ENCODE assay signal across 30 cellular contexts in genomic region chr12:64064706-64065105, GRCh38.
"Had no signal": no experiment of that assay in that cellular context is flagged by ENCODE, and none has a peak within 500 bp of the region (broad histone marks: within the 10 kb centered on the region; RNA-seq: fewer than 3 reads in every experiment).

No MANE protein-coding gene starts in this region.

- H3K36me3 ChIP-seq: neural progenitor cell, right lobe of liver, upper lobe of right lung, uterus had no signal

- H3K4me1 ChIP-seq: esophagus squamous epithelium, heart right ventricle, left ventricle myocardium inferior, lower lobe of right lung, neural progenitor cell, parathyroid adenoma, right lobe of liver, suprapubic skin, transverse colon, upper lobe of right lung, uterus had no signal

- H3K9me3 ChIP-seq: esophagus squamous epithelium, heart right ventricle, left ventricle myocardium inferior, lower lobe of right lung, right lobe of liver, suprapubic skin, transverse colon, upper lobe of right lung, uterus had no signal

- H3K4me3 ChIP-seq: coronary artery, esophagus squamous epithelium, heart right ventricle, left ventricle myocardium inferior, lower lobe of right lung, neural progenitor cell, right lobe of liver, smooth muscle cell, suprapubic skin, transverse colon, upper lobe of right lung, uterus had no signal

- H3K27me3 ChIP-seq: esophagus squamous epithelium, heart right ventricle, neural progenitor cell, right lobe of liver, suprapubic skin, transverse colon, upper lobe of right lung, uterus had no signal

- H3K27ac ChIP-seq: coronary artery, esophagus squamous epithelium, heart right ventricle, left ventricle myocardium inferior, lower lobe of right lung, neural progenitor cell, parathyroid adenoma, right lobe of liver, suprapubic skin, transverse colon, upper lobe of right lung, uterus had no signal

- H2AFZ ChIP-seq: neural progenitor cell, parathyroid adenoma had no signal

- ATAC-seq: heart right ventricle; left colon; lower lobe of right lung; naive thymus-derived CD4-positive, alpha-beta T cell; right lobe of liver; stimulated activated naive CD8-positive, alpha-beta T cell treated with anti-CD3 and anti-CD28 coated beads, Interleukin-15, amount 100 ng/mL, for 72 hours; upper lobe of right lung had no signal

- H3K4me2 ChIP-seq: neural progenitor cell, smooth muscle cell had no signal

- H3K79me2 ChIP-seq: parathyroid adenoma had no signal

- DNase-seq: dermis blood vessel endothelial cell; effector memory CD4-positive, alpha-beta T cell; erythroblast; esophagus squamous epithelium; foreskin melanocyte; glutamatergic neuron; heart right ventricle; hippocampal formation; immature natural killer cell; islet precursor cell; kidney glomerular epithelial cell; left colon; left ventricle myocardium inferior; lower lobe of right lung; naive thymus-derived CD4-positive, alpha-beta T cell; right lobe of liver; stimulated activated CD4-positive, alpha-beta T cell treated with anti-CD3 and anti-CD28 coated beads, Interleukin-12 subunit alpha, Interleukin-12 subunit beta, amount 100 ng/mL, for 4 hours; stimulated activated CD4-positive, alpha-beta T cell treated with anti-CD3 and anti-CD28 coated beads, Interleukin-1b, Interleukin-23, amount 100 ng/mL, for 48 hours; stimulated activated CD4-positive, alpha-beta T cell treated with anti-CD3 and anti-CD28 coated beads, Interleukin-4, amount 100 ng/mL, for 1 hour; stimulated activated CD8-positive, alpha-beta memory T cell treated with anti-CD3 and anti-CD28 coated beads, Interleukin-4, amount 100 ng/mL, for 48 hours; stimulated activated naive CD4-positive, alpha-beta T cell; stimulated activated naive CD8-positive, alpha-beta T cell treated with anti-CD3 and anti-CD28 coated beads, Interleukin-15, amount 100 ng/mL, for 72 hours; transverse colon; upper lobe of right lung; uterus had no signal

- H3K9ac ChIP-seq: neural progenitor cell, parathyroid adenoma had no signal
